ENCODE assay signal across 28 cellular contexts in the genomic region with DNA sequence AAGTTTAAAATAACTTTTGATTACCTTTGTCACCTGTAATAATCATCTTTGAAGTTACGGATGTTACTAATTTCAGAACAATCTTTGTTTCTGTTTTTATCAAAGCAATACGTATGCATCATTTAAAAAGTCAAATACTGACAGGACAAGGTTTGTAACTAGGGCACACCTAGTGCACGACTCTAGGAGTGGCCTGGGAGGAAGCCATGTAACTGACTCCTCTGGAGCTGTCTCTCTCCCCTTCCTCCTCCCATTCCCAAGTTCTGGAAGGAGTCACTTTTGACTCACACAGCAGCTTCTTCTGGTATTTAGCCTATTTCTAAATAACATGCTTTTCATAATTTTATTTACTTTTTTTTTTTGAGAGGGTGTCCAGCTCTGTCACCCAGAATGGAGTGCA. TPM values are rescaled to one million over a fixed set of nuclear protein-coding genes. Genes with fewer than 3 reads are reported as not detected.
DNase-seq lines count a peak whose midpoint lies in the region; ATAC-seq and TF ChIP-seq lines count a peak whose summit lies in the region.
"Had no signal": no experiment of that assay in that cellular context is flagged by ENCODE, and none has a peak within 500 bp of the region (broad histone marks: within the 10 kb centered on the region; RNA-seq: fewer than 3 reads in every experiment).

No MANE protein-coding gene starts in this region.

- H3K79me2 ChIP-seq in neural progenitor cell (ENCODE audit: low read depth), result no peaks in the 10 kb centered on the region

- no peaks in the 10 kb centered on the region for H3K27me3 Mint-ChIP-seq in activated CD4-positive, alpha-beta T cell treated with anti-CD3 and anti-CD28 coated beads for 36 hours
- H3K27me3 Mint-ChIP-seq in neural progenitor cell (ENCODE audit: insufficient read depth, low read depth) (peaks cover 2% of the 10 kb centered on the region), CD14-positive monocyte (ENCODE audit: low read depth in 3 of 3) (peaks cover 0 to 3% (median 1%) of the 10 kb centered on the region in 3 donors)
- H3K27me3 Mint-ChIP-seq: IgD-negative memory B cell, memory B cell, type B pancreatic cell had no signal

- H2AFZ ChIP-seq in neural progenitor cell (replicated peaks), result no peak overlapping the region

- H3F3A ChIP-seq in neural progenitor cell (ENCODE audit: low read depth), result no peaks in the 10 kb centered on the region

- intact Hi-C loops in activated CD4-positive, alpha-beta T cell treated with anti-CD3 and anti-CD28 coated beads for 36 hours (cut with DNase I, micrococcal nuclease), result no loop called here
- intact Hi-C loops in CD14-positive monocyte (cut with micrococcal nuclease), result no loop called here

- POLR2A ChIA-PET in activated CD4-positive, alpha-beta T cell treated with anti-CD3 and anti-CD28 coated beads for 36 hours (lab: Charles Lee), result no interaction called here

- no peaks in the 10 kb centered on the region for H3K9me3 ChIP-seq in neural progenitor cell (ENCODE audit: low read depth)
- H3K9me3 ChIP-seq: BE2C, Caco-2, neutrophil, stomach had no signal

- peak overlapping the region; percentile 22 for H3K27ac Mint-ChIP-seq in activated CD4-positive, alpha-beta T cell treated with anti-CD3 and anti-CD28 coated beads for 36 hours
- H3K27ac Mint-ChIP-seq in neural progenitor cell (no peak overlapping the region), CD14-positive monocyte (no peak overlapping the region)
- H3K27ac Mint-ChIP-seq: memory B cell, type B pancreatic cell had no signal

- H3K4me2 ChIP-seq in neural progenitor cell, result no peak overlapping the region

- DNase-seq in activated CD4-positive, alpha-beta T cell treated with anti-CD3 and anti-CD28 coated beads for 36 hours, result no peak
- DNase-seq in activated CD4-positive, alpha-beta T cell treated with anti-CD3 and anti-CD28 coated beads for 4 hours, result no peak
- peak; percentile 21 for DNase-seq in RKO (ENCODE audit: low spot score)
- peak; percentile 43 for DNase-seq in fibroblast of gingiva (ENCODE audit: low read depth)
- DNase-seq in activated CD8-positive, alpha-beta memory T cell treated with anti-CD3 and anti-CD28 coated beads for 24 hours, result no peak
- no peak for DNase-seq in neural progenitor cell (ENCODE audit: low spot score)
- no peak for DNase-seq in SHP77 treated with DMSO at 0.1 percent for 48 hours (lab: John Stamatoyannopoulos, UW)
- DNase-seq in CD14-positive monocyte (ENCODE audit: low spot score), result no peak
- DNase-seq: 8988T; activated CD4-positive, alpha-beta T cell treated with anti-CD3 and anti-CD28 coated beads, Interleukin-2, amount 50 U/mL, for 48 hours; activated gamma-delta T cell; BE2C; Caco-2; DND-41; head of caudate nucleus; kidney glomerular epithelial cell; NCI-H2081; NCI-H446; stimulated activated CD8-positive, alpha-beta memory T cell treated with anti-CD3 and anti-CD28 coated beads, Interleukin-4, amount 100 ng/mL, for 48 hours; stomach; T1000 had no signal

- H3K4me1 Mint-ChIP-seq in activated CD4-positive, alpha-beta T cell treated with anti-CD3 and anti-CD28 coated beads for 36 hours, result no peaks in the 10 kb centered on the region
- H3K4me1 Mint-ChIP-seq in neural progenitor cell, result peaks cover 8% of the 10 kb centered on the region
- no peaks in the 10 kb centered on the region for H3K4me1 Mint-ChIP-seq in CD14-positive monocyte
- H3K4me1 Mint-ChIP-seq: memory B cell had no signal

- H3K9ac ChIP-seq in neural progenitor cell, result no peak overlapping the region

- H3K27me3 ChIP-seq in neural progenitor cell, result no peaks in the 10 kb centered on the region
- H3K27me3 ChIP-seq: BE2C, neutrophil, stomach had no signal

- H4K20me1 ChIP-seq in neural progenitor cell (ENCODE audit: low read depth), result no peaks in the 10 kb centered on the region

- no peak overlapping the region for H3K4me3 Mint-ChIP-seq in activated CD4-positive, alpha-beta T cell treated with anti-CD3 and anti-CD28 coated beads for 36 hours
- H3K4me3 Mint-ChIP-seq in neural progenitor cell (no peak overlapping the region), CD14-positive monocyte (no peak overlapping the region)
- H3K4me3 Mint-ChIP-seq: IgD-negative memory B cell, memory B cell, type B pancreatic cell had no signal

- no peaks in the 10 kb centered on the region for H3K9me3 Mint-ChIP-seq in activated CD4-positive, alpha-beta T cell treated with anti-CD3 and anti-CD28 coated beads for 36 hours (ENCODE audit: low read depth)
- peaks cover 14% of the 10 kb centered on the region for H3K9me3 Mint-ChIP-seq in neural progenitor cell
- no peaks in the 10 kb centered on the region for H3K9me3 Mint-ChIP-seq in CD14-positive monocyte
- H3K9me3 Mint-ChIP-seq: IgD-negative memory B cell, memory B cell, type B pancreatic cell had no signal

- no peak overlapping the region for H3K27ac ChIP-seq in neural progenitor cell
- H3K27ac ChIP-seq: neutrophil, stomach had no signal

- H3K4me3 ChIP-seq in neural progenitor cell, result no peak overlapping the region
- H3K4me3 ChIP-seq: stomach had no signal

- H3K4me1 ChIP-seq in neural progenitor cell, result no peaks in the 10 kb centered on the region
- H3K4me1 ChIP-seq: BE2C, Caco-2, stomach had no signal

- TF ChIP-seq CTCF in neural progenitor cell (IDR thresholded peaks at IDR 0.05) (no peak), CD14-positive monocyte (IDR thresholded peaks at IDR 0.05) (no peak)

- H3K36me3 ChIP-seq in neural progenitor cell, result no peaks in the 10 kb centered on the region
- H3K36me3 ChIP-seq: BE2C had no signal

- CTCF ChIA-PET in activated CD4-positive, alpha-beta T cell treated with anti-CD3 and anti-CD28 coated beads for 36 hours (lab: Charles Lee), result interaction anchor here (0.6 to 1.1 kb wide), 2 partner anchors 299 to 344 kb away, joined by 3 read pairs; no protein-coding TSS in a partner anchor

- peak; percentile 65 for ATAC-seq in activated CD4-positive, alpha-beta T cell treated with anti-CD3 and anti-CD28 coated beads for 36 hours
- ATAC-seq: HCT116, Right ventricle myocardium inferior had no signal

- peaks cover 35% of the 10 kb centered on the region for H3K36me3 Mint-ChIP-seq in activated CD4-positive, alpha-beta T cell treated with anti-CD3 and anti-CD28 coated beads for 36 hours (ENCODE audit: low read depth)
- H3K36me3 Mint-ChIP-seq in neural progenitor cell (peaks cover 22% of the 10 kb centered on the region), CD14-positive monocyte (peaks cover 81 to 97% of the 10 kb centered on the region in 2 donors)

RNA-seq across cellular contexts. Expression of gene RAP1GAP, which starts 11.8 kb away (rescaled TPM):
- total RNA-seq in activated CD4-positive, alpha-beta T cell treated with anti-CD3 and anti-CD28 coated beads for 36 hours, result 1 to 10 TPM; 2.1 to 2.5 TPM
- total RNA-seq in neural progenitor cell (ENCODE audit: low replicate concordance), result 2.6 and 3.9 TPM in 2 replicates
- not detected for polyA plus RNA-seq in CD14-positive monocyte
- total RNA-seq: OCI-LY7 had no signal
- polyA plus RNA-seq: IgD-negative memory B cell had no signal

Comparison
In these comparisons a context has a peak if more than half of its experiments do, and no peak if none do; other contexts are left out.
1. DNase-seq: peak in RKO (single experiment) and fibroblast of gingiva (single experiment); none in activated CD4-positive, alpha-beta T cell treated with anti-CD3 and anti-CD28 coated beads for 36 hours (single experiment), activated CD4-positive, alpha-beta T cell treated with anti-CD3 and anti-CD28 coated beads for 4 hours (0 of 2), activated CD8-positive, alpha-beta memory T cell treated with anti-CD3 and anti-CD28 coated beads for 24 hours (single experiment), neural progenitor cell (single experiment), SHP77 treated with DMSO at 0.1 percent for 48 hours (single experiment) and CD14-positive monocyte (single experiment).